In the genomic region with DNA sequence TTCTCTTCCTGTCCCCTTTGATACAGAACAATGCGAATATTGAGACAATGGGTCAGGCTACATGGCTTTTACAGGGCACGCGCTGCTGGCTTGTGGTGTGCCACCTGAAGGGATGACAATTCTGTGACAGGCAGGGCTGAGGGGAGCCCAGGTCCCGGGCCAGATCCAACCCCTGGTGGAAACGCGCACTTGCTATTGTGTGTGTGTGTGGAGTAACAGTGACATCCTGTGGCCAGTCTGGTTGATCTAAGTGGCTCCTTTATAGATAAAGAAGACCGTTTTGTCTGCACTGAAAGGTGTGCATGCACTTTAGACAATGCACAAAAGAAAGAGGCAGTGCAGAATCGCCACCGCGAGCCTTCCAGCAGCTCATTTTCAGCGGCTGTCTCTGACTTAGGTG, we compare ENCODE assay signal across 8 cellular contexts.
DNase-seq lines count a peak whose midpoint lies in the region; ATAC-seq, FAIRE-seq and TF ChIP-seq lines count a peak whose summit lies in the region.

No MANE protein-coding gene starts in this region.

- H3K36me3 ChIP-seq in DND-41 (ENCODE audit: insufficient read depth, low read length) (no peaks in the 10 kb centered on the region), mesenchymal stem cell (ENCODE audit: control insufficient read depth in 1 of 2, insufficient read depth in 2 of 2, low read depth in 1 of 2, low read length in 2 of 2) (no peaks in the 10 kb centered on the region)

- H3K9me3 Mint-ChIP-seq in WTC11, result no peaks in the 10 kb centered on the region

- no peak for DNase-seq in DND-41
- peak; percentile 17 to 18 for DNase-seq in Kasumi-1 (lab: John Stamatoyannopoulos, UW)
- DNase-seq in WTC11 (ENCODE audit: low spot score), result peak; percentile 36
- DNase-seq in mesenchymal stem cell, result peak; percentile 24
- no peak for DNase-seq in GM13977 (ENCODE audit: low spot score)
- DNase-seq in HTR-8/SVneo (ENCODE audit: insufficient read length, low spot score), result no peak
- no peak for DNase-seq in NCI-H2196 (lab: John Stamatoyannopoulos, UW; ENCODE audit: unreplicated experiment)

- H3K9ac ChIP-seq in DND-41 (ENCODE audit: low read depth, low read length), result no peak overlapping the region
- no peak overlapping the region for H3K9ac ChIP-seq in mesenchymal stem cell (ENCODE audit: low read length)

- H4K91ac ChIP-seq in mesenchymal stem cell (ENCODE audit: low read length), result no peak overlapping the region

- H3K27me3 ChIP-seq in DND-41 (ENCODE audit: insufficient read depth, low read length, poor library complexity), result peaks cover 7% of the 10 kb centered on the region
- peaks cover 2 to 43% of the 10 kb centered on the region in 2 experiments for H3K27me3 ChIP-seq in mesenchymal stem cell (ENCODE audit: control insufficient read depth in 1 of 2, insufficient read depth in 1 of 2, low read length in 2 of 2)

- H3K27ac Mint-ChIP-seq in WTC11, result no peak overlapping the region

- no peak overlapping the region for H2AK5ac ChIP-seq in mesenchymal stem cell (ENCODE audit: low read length, severe bottlenecking)

- H3K27ac ChIP-seq in DND-41 (ENCODE audit: low read length) (no peak overlapping the region), mesenchymal stem cell (ENCODE audit: low read length, poor library complexity, severe bottlenecking) (no peak overlapping the region)

- ATAC-seq in DND-41 (ENCODE audit: insufficient read depth, low read depth) (no peak), WTC11 (peak; percentile 77), HG03039 (IDR thresholded peaks at IDR 0.05; ENCODE audit: unreplicated experiment) (no peak)

- 0 out of 2 replicates have a peak, but pooled peaks cover 3% of the 10 kb centered on the region for H3K4me1 Mint-ChIP-seq in WTC11

- in situ Hi-C loops in GM13977 (cut with MboI; ENCODE audit: low pct_unique_long_range_greater_than_20kb, low sequenced_read_pairs, unreplicated experiment), result no loop called here

- no peak overlapping the region for H3K14ac ChIP-seq in mesenchymal stem cell (ENCODE audit: low read length in 2 of 2)

- H3K4me1 ChIP-seq in DND-41 (ENCODE audit: insufficient read depth, low read length) (no peaks in the 10 kb centered on the region), mesenchymal stem cell (ENCODE audit: control insufficient read depth, insufficient read depth, low read depth, low read length) (no peaks in the 10 kb centered on the region)

- H2AFZ ChIP-seq in DND-41 (ENCODE audit: low read depth, low read length) (no peak overlapping the region), mesenchymal stem cell (ENCODE audit: low read depth, low read length) (no peak overlapping the region)

- H3K79me1 ChIP-seq in mesenchymal stem cell (replicated peaks; ENCODE audit: low read length, poor library complexity, severe bottlenecking), result no peaks in the 10 kb centered on the region

- FAIRE-seq in HTR-8/SVneo (lab: Jason Lieb, UNC), result no peak

- H3K27me3 Mint-ChIP-seq in WTC11 (ENCODE audit: low read depth), result no peaks in the 10 kb centered on the region

- H2BK120ac ChIP-seq in mesenchymal stem cell (ENCODE audit: low read depth, low read length), result no peak overlapping the region

- H3K4me3 ChIP-seq in DND-41 (ENCODE audit: low read depth in 1 of 2, low read length in 2 of 2), result no peak overlapping the region
- no peak overlapping the region for H3K4me3 ChIP-seq in mesenchymal stem cell (ENCODE audit: insufficient read depth in 1 of 2, low read depth in 1 of 2, low read length in 2 of 2)

- no peaks in the 10 kb centered on the region for H3K36me3 Mint-ChIP-seq in WTC11

- H3K9me3 ChIP-seq in DND-41 (ENCODE audit: insufficient read depth, low read length, severe bottlenecking), result no peaks in the 10 kb centered on the region
- H3K9me3 ChIP-seq in mesenchymal stem cell (ENCODE audit: control insufficient read depth, low read length), result no peaks in the 10 kb centered on the region

- H3K18ac ChIP-seq in mesenchymal stem cell (ENCODE audit: low read depth in 1 of 2, low read length in 2 of 2), result no peak overlapping the region

- H3K79me2 ChIP-seq in DND-41 (ENCODE audit: insufficient read depth, low read length), result no peaks in the 10 kb centered on the region

- H4K20me1 ChIP-seq in DND-41 (ENCODE audit: insufficient read depth, low read length), result no peaks in the 10 kb centered on the region

- H3K4ac ChIP-seq in mesenchymal stem cell (ENCODE audit: low read depth in 1 of 2, low read length in 2 of 2), result no peak overlapping the region

- CTCF ChIA-PET in WTC11 (lab: Charles Lee), result interaction anchor here (1.2 to 2.1 kb wide), 3 partner anchors 188 to 245 kb away, joined by 3 to 8 read pairs (median 6); no protein-coding TSS in a partner anchor

- WGBS in mesenchymal stem cell, result 72% methylated on average over 11 of the region's 11 CpGs

- no peak overlapping the region for H3K4me3 Mint-ChIP-seq in WTC11

- no peak overlapping the region for H3K23ac ChIP-seq in mesenchymal stem cell (ENCODE audit: low read length in 2 of 2)

- H2BK12ac ChIP-seq in mesenchymal stem cell (ENCODE audit: low read length in 2 of 2), result no peak overlapping the region

- no peak overlapping the region for H2BK15ac ChIP-seq in mesenchymal stem cell (ENCODE audit: low read depth, poor library complexity, severe bottlenecking)

- no peak overlapping the region for H3K4me2 ChIP-seq in DND-41 (ENCODE audit: insufficient read depth, low read length)
- no peak overlapping the region for H3K4me2 ChIP-seq in mesenchymal stem cell (ENCODE audit: low read length, poor library complexity, severe bottlenecking)

- TF ChIP-seq CTCF in DND-41 (IDR thresholded peaks at IDR 0.05; ENCODE audit: borderline replicate concordance, extremely low read depth, low read length, poor library complexity, severe bottlenecking), result peak; percentile 37
- no peak for TF ChIP-seq CTCF in WTC11 (IDR thresholded peaks at IDR 0.05)
- no peak for TF ChIP-seq CTCF in GM13977 (IDR thresholded peaks at IDR 0.05; ENCODE audit: extremely low read depth, insufficient read depth, missing control alignments)

- POLR2A ChIA-PET in WTC11 (lab: Charles Lee), result no interaction called here

- H2BK5ac ChIP-seq in mesenchymal stem cell (ENCODE audit: low read depth, low read length, poor library complexity, severe bottlenecking), result no peak overlapping the region

- no peak overlapping the region for H4K8ac ChIP-seq in mesenchymal stem cell (ENCODE audit: low read length)

TF ChIP-seq in WTC11, 78 proteins besides CTCF, POLR2A, EP300 and RAD21:
- TF ChIP-seq NFE2L1 (CRISPR knock-in tag; IDR thresholded peaks at IDR 0.05), result no peak
- TF ChIP-seq, protein P1, sequence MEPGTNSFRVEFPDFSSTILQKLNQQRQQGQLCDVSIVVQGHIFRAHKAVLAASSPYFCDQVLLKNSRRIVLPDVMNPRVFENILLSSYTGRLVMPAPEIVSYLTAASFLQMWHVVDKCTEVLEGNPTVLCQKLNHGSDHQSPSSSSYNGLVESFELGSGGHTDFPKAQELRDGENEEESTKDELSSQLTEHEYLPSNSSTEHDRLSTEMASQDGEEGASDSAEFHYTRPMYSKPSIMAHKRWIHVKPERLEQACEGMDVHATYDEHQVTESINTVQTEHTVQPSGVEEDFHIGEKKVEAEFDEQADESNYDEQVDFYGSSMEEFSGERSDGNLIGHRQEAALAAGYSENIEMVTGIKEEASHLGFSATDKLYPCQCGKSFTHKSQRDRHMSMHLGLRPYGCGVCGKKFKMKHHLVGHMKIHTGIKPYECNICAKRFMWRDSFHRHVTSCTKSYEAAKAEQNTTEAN (CRISPR knock-in tag; IDR thresholded peaks at IDR 0.05), result no peak
- TF ChIP-seq ZNF671 (CRISPR knock-in tag; IDR thresholded peaks at IDR 0.05), result no peak
- TF ChIP-seq, protein P2, sequence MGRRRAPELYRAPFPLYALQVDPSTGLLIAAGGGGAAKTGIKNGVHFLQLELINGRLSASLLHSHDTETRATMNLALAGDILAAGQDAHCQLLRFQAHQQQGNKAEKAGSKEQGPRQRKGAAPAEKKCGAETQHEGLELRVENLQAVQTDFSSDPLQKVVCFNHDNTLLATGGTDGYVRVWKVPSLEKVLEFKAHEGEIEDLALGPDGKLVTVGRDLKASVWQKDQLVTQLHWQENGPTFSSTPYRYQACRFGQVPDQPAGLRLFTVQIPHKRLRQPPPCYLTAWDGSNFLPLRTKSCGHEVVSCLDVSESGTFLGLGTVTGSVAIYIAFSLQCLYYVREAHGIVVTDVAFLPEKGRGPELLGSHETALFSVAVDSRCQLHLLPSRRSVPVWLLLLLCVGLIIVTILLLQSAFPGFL (CRISPR knock-in tag; IDR thresholded peaks at IDR 0.05; ENCODE audit: borderline replicate concordance), result no peak
- TF ChIP-seq NR2C2 (CRISPR knock-in tag; IDR thresholded peaks at IDR 0.05), result no peak
- TF ChIP-seq ZNF416 (CRISPR knock-in tag; IDR thresholded peaks at IDR 0.05), result no peak
- TF ChIP-seq, protein P3, sequence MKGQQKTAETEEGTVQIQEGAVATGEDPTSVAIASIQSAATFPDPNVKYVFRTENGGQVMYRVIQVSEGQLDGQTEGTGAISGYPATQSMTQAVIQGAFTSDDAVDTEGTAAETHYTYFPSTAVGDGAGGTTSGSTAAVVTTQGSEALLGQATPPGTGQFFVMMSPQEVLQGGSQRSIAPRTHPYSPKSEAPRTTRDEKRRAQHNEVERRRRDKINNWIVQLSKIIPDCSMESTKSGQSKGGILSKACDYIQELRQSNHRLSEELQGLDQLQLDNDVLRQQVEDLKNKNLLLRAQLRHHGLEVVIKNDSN (CRISPR knock-in tag; IDR thresholded peaks at IDR 0.05), result no peak
TF ChIP-seq in WTC11: peak in this region for 0.

Comparison
In these comparisons a context has a peak if more than half of its experiments do, and no peak if none do; other contexts are left out.
1. DNase-seq: peak in Kasumi-1 (2 of 2), WTC11 (single experiment) and mesenchymal stem cell (single experiment); none in DND-41 (single experiment), GM13977 (single experiment), HTR-8/SVneo (single experiment) and NCI-H2196 (single experiment).